14 cellular contexts compared by ENCODE assay signal in genomic region chr17:46045639-46046038, GRCh38. TPM values are rescaled to one million over a fixed set of nuclear protein-coding genes. Genes with fewer than 3 reads are reported as not detected.
DNase-seq lines count a peak whose midpoint lies in the region; ATAC-seq, FAIRE-seq and TF ChIP-seq lines count a peak whose summit lies in the region.
"Had no signal": no experiment of that assay in that cellular context is flagged by ENCODE, and none has a peak within 500 bp of the region (broad histone marks: within the 10 kb centered on the region; RNA-seq: fewer than 3 reads in every experiment).

No MANE protein-coding gene starts in this region.

- H3K9me3 ChIP-seq in CD8-positive, alpha-beta memory T cell (ENCODE audit: low read length) = no peaks in the 10 kb centered on the region
- H3K9me3 ChIP-seq in astrocyte (ENCODE audit: insufficient read depth, low read depth, low read length) = no peaks in the 10 kb centered on the region
- H3K9me3 ChIP-seq: Caco-2, pancreas had no signal

- H3K4me3 ChIP-seq in CD8-positive, alpha-beta memory T cell (ENCODE audit: low read length) = no peak overlapping the region
- H3K4me3 ChIP-seq in astrocyte (ENCODE audit: insufficient read depth, low read depth, low read length) = no peak overlapping the region
- H3K4me3 ChIP-seq: pancreas, PC-9 had no signal

- no peak overlapping the region for H2AFZ ChIP-seq in astrocyte (ENCODE audit: low read depth, low read length)
- H2AFZ ChIP-seq: PC-9 had no signal

- H3K9ac ChIP-seq in astrocyte (ENCODE audit: low read length) = no peak overlapping the region

- peaks cover 0 to 88% (median 9%) of the 10 kb centered on the region in 3 donors for H3K36me3 Mint-ChIP-seq in CD8-positive, alpha-beta memory T cell
- H3K36me3 Mint-ChIP-seq in astrocyte (ENCODE audit: low read depth, unreplicated experiment) = peaks cover 21% of the 10 kb centered on the region
- H3K36me3 Mint-ChIP-seq in natural killer cell = peaks cover 4% of the 10 kb centered on the region

- CTCF ChIA-PET in CD8-positive, alpha-beta memory T cell (lab: Charles Lee) = interaction anchor here (2.0 to 3.9 kb wide), 4 partner anchors 12 to 166 kb away, joined by 5 to 37 read pairs (median 18); no protein-coding TSS in a partner anchor

- no peak overlapping the region for H3K4me2 ChIP-seq in astrocyte (ENCODE audit: low read length)
- H3K4me2 ChIP-seq: PC-9 had no signal

- peaks cover 11% of the 10 kb centered on the region for H3K79me2 ChIP-seq in astrocyte (ENCODE audit: insufficient read depth, low read length)

- H3K27ac Mint-ChIP-seq in CD8-positive, alpha-beta memory T cell = peak overlapping the region in 7 of 8 donors; percentile 5 to 78 (median 29)
- H3K27ac Mint-ChIP-seq in astrocyte (ENCODE audit: unreplicated experiment) = peak overlapping the region; percentile 66
- peak overlapping the region; percentile 70 to 76 for H3K27ac Mint-ChIP-seq in natural killer cell

- TF ChIP-seq CTCF in astrocyte (IDR thresholded peaks at IDR 0.05; ENCODE audit: insufficient read depth, low read depth, low read length) (no peak), natural killer cell (IDR thresholded peaks at IDR 0.05) (no peak)

- no peaks in the 10 kb centered on the region for H3K4me1 ChIP-seq in CD8-positive, alpha-beta memory T cell (ENCODE audit: insufficient read depth, low read length)
- H3K4me1 ChIP-seq in astrocyte (ENCODE audit: insufficient read depth, low read length) = no peaks in the 10 kb centered on the region
- H3K4me1 ChIP-seq: Caco-2 had no signal

- H3K9me3 Mint-ChIP-seq in CD8-positive, alpha-beta memory T cell = no peaks in the 10 kb centered on the region
- H3K9me3 Mint-ChIP-seq in astrocyte (ENCODE audit: unreplicated experiment) = peaks cover under 1% of the 10 kb centered on the region
- no peaks in the 10 kb centered on the region for H3K9me3 Mint-ChIP-seq in natural killer cell

- peaks cover 19 to 27% (median 25%) of the 10 kb centered on the region in 3 donors for H3K4me1 Mint-ChIP-seq in CD8-positive, alpha-beta memory T cell
- H3K4me1 Mint-ChIP-seq in astrocyte (ENCODE audit: low read depth, unreplicated experiment) = peaks cover 23% of the 10 kb centered on the region
- peaks cover 16 to 20% of the 10 kb centered on the region in 2 donors for H3K4me1 Mint-ChIP-seq in natural killer cell

- H3K36me3 ChIP-seq in CD8-positive, alpha-beta memory T cell (ENCODE audit: insufficient read depth, low read length) = peaks cover 25% of the 10 kb centered on the region
- peaks cover 47% of the 10 kb centered on the region for H3K36me3 ChIP-seq in astrocyte (ENCODE audit: insufficient read depth, low read length)

- intact Hi-C loops in natural killer cell (cut with micrococcal nuclease) = no loop called here

- POLR2A ChIA-PET in CD8-positive, alpha-beta memory T cell (lab: Charles Lee) = interaction anchor here (0.6 to 2.5 kb wide), 2 partner anchors 38 to 148 kb away, joined by 3 to 17 read pairs; partner anchors contain the start of gene KANSL1

- no peak overlapping the region for H3K27ac ChIP-seq in CD8-positive, alpha-beta memory T cell (ENCODE audit: low read depth, low read length)
- H3K27ac ChIP-seq in astrocyte (ENCODE audit: low read depth, low read length) = no peak overlapping the region
- H3K27ac ChIP-seq: PC-9 had no signal

- no peak for DNase-seq in CD8-positive, alpha-beta memory T cell
- DNase-seq in NCI-H2029 treated with DMSO at 0.1 percent for 48 hours (lab: John Stamatoyannopoulos, UW) (peak; percentile 76), astrocyte (ENCODE audit: low read depth) (no peak), natural killer cell (no peak), A172 (ENCODE audit: low spot score) (no peak)
- DNase-seq: Caco-2; pancreas; PC-9; stimulated activated CD4-positive, alpha-beta T cell treated with anti-CD3 and anti-CD28 coated beads, Interleukin-4, amount 100 ng/mL, for 24 hours had no signal

- FAIRE-seq in astrocyte (lab: Jason Lieb, UNC) = no peak
- FAIRE-seq: pancreas had no signal

- ATAC-seq in natural killer cell (no peak), GM19455 (IDR thresholded peaks at IDR 0.05; ENCODE audit: unreplicated experiment) (no peak), HG03045 (IDR thresholded peaks at IDR 0.05; ENCODE audit: unreplicated experiment) (no peak), HG03378 (IDR thresholded peaks at IDR 0.05; ENCODE audit: unreplicated experiment) (no peak)

- H4K20me1 ChIP-seq in astrocyte (ENCODE audit: insufficient read depth, low read length) = peaks cover 32% of the 10 kb centered on the region

- H3K27me3 ChIP-seq in CD8-positive, alpha-beta memory T cell (ENCODE audit: insufficient read depth, low read length, poor library complexity, severe bottlenecking) = no peaks in the 10 kb centered on the region
- H3K27me3 ChIP-seq in astrocyte (ENCODE audit: insufficient read depth, low read length) = no peaks in the 10 kb centered on the region
- H3K27me3 ChIP-seq: pancreas had no signal

- H3K4me3 Mint-ChIP-seq in CD8-positive, alpha-beta memory T cell = no peak overlapping the region
- H3K4me3 Mint-ChIP-seq in astrocyte (ENCODE audit: unreplicated experiment) = peak overlapping the region; percentile 23
- no peak overlapping the region for H3K4me3 Mint-ChIP-seq in natural killer cell

- peaks cover 0 to 2% of the 10 kb centered on the region in 2 donors for H3K27me3 Mint-ChIP-seq in CD8-positive, alpha-beta memory T cell
- no peaks in the 10 kb centered on the region for H3K27me3 Mint-ChIP-seq in astrocyte (ENCODE audit: low read depth, unreplicated experiment)
- no peaks in the 10 kb centered on the region for H3K27me3 Mint-ChIP-seq in natural killer cell (ENCODE audit: low read depth in 2 of 2)

RNA-seq across cellular contexts. Expression of gene STH, which starts 46.6 kb away (rescaled TPM):
- total RNA-seq in CD8-positive, alpha-beta memory T cell = not detected
- polyA plus RNA-seq in CD8-positive, alpha-beta memory T cell = not detected
- total RNA-seq in astrocyte (not detected in 2 replicates), natural killer cell (not detected)
- total RNA-seq in A172 (2014; rRNA removed; shearing (Covaris generic)) = not detected in 2 replicates
- total RNA-seq: Caco-2, kidney epithelial cell, pancreas, PC-9, ureter had no signal
- polyA plus RNA-seq: pancreas had no signal
